In the genomic region with DNA sequence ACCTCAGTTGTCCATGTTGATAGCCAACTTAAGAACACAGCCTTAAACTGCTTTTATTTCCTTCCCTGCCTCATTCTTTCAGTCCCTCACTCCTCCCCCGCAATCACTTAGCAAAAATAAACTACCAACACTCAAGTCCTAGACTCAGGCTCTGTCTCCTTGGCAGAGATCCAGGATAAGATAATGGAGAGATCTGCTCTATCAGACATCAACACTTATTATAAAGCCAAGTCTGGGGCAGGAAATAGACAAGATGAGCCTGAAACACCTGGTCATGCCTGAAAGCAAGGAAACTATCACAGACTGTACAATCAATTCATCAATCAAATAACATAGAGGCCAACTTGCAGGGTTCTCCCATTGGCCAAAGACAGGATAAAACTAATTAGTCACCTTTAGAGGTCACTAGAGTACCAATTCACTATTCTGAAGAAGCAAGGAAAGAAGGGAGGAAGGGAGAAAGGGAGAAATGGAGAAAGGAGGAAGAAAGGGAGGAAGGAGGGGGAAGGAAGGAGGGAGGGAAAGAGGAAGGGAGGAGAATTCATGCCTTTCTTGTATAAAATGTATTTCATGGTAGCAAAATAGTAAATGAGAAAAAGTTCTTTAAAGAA, we compare ENCODE assay signal across 13 cellular contexts. TPM values are rescaled to one million over a fixed set of nuclear protein-coding genes. Genes with fewer than 3 reads are reported as not detected.
DNase-seq lines count a peak whose midpoint lies in the region; ATAC-seq and TF ChIP-seq lines count a peak whose summit lies in the region.
"Had no signal": no experiment of that assay in that cellular context is flagged by ENCODE, and none has a peak within 500 bp of the region (broad histone marks: within the 10 kb centered on the region; RNA-seq: fewer than 3 reads in every experiment).

No MANE protein-coding gene starts in this region.

- no peaks in the 10 kb centered on the region for H3K79me2 ChIP-seq in GM23338 (replicated peaks; ENCODE audit: insufficient read depth)

- no peak overlapping the region for H3K4me3 Mint-ChIP-seq in GM23338
- H3K4me3 Mint-ChIP-seq: activated B cell treated with CpG ODN at 0.5 μM for 24 hours; naive thymus-derived CD8-positive, alpha-beta T cell had no signal

- no peak overlapping the region for H2AFZ ChIP-seq in GM23338

- in situ Hi-C loops in Caki2 (cut with HindIII; ENCODE audit: low pct_unique_long_range_greater_than_20kb, low sequenced_read_pairs) = no loop called here

- no peak for TF ChIP-seq POLR2A in Peyer's patch (IDR thresholded peaks at IDR 0.05)

- no peaks in the 10 kb centered on the region for H3F3A ChIP-seq in GM23338 (replicated peaks; ENCODE audit: low read depth)

- no peaks in the 10 kb centered on the region for H3K36me3 ChIP-seq in GM23338 (ENCODE audit: insufficient read depth)
- H3K36me3 ChIP-seq in Peyer's patch = no peaks in the 10 kb centered on the region
- H3K36me3 ChIP-seq: upper lobe of left lung had no signal

- no peak overlapping the region for H3K27ac ChIP-seq in GM23338 (ENCODE audit: low read depth)
- H3K27ac ChIP-seq in Peyer's patch = no peak overlapping the region
- H3K27ac ChIP-seq: upper lobe of left lung had no signal

- H3K4me1 ChIP-seq in GM23338 (ENCODE audit: insufficient read depth) (0 out of 2 replicates have a peak, but pooled peaks cover 6% of the 10 kb centered on the region), Peyer's patch (no peaks in the 10 kb centered on the region)
- H3K4me1 ChIP-seq: upper lobe of left lung had no signal

- no peaks in the 10 kb centered on the region for H3K9me3 Mint-ChIP-seq in GM23338

- H3K4me1 Mint-ChIP-seq in GM23338 = peaks cover 14% of the 10 kb centered on the region; the same call in 2 of the 3 replicates
- H3K4me1 Mint-ChIP-seq: activated B cell treated with CpG ODN at 0.5 μM for 24 hours; naive thymus-derived CD8-positive, alpha-beta T cell had no signal

- TF ChIP-seq CTCF in GM23338 (conservative IDR thresholded peaks at IDR 0.05; ENCODE audit: low read depth in 2 of 2) (peak; percentile 56 to 62), Peyer's patch (IDR thresholded peaks at IDR 0.05) (peak in 4 of 6 experiments; percentile 17 to 54 (median 47))

- no peaks in the 10 kb centered on the region for H3K27me3 Mint-ChIP-seq in GM23338 (ENCODE audit: insufficient read depth, low read depth, poor library complexity)

- H3K27me3 ChIP-seq in GM23338 (ENCODE audit: insufficient read depth) = no peaks in the 10 kb centered on the region
- H3K27me3 ChIP-seq in Peyer's patch = no peaks in the 10 kb centered on the region
- H3K27me3 ChIP-seq: upper lobe of left lung had no signal

- H4K20me1 ChIP-seq in GM23338 (replicated peaks; ENCODE audit: insufficient read depth) = no peaks in the 10 kb centered on the region

- DNase-seq in Caki2 (ENCODE audit: low read depth) (peak; percentile 10), GM23338 (ENCODE audit: low spot score) (peak; percentile 43), Peyer's patch (no peak), iPS-NIHi7 (ENCODE audit: extremely low spot score) (peak; percentile 33), foreskin melanocyte (no peak), NCI-H526 (lab: John Stamatoyannopoulos, UW) (no peak), posterior cingulate gyrus (no peak)
- DNase-seq: activated B cell treated with CpG ODN at 0.5 μM for 24 hours, GDM1, NCI-H446, upper lobe of left lung had no signal

- no peak overlapping the region for H3K27ac Mint-ChIP-seq in GM23338
- H3K27ac Mint-ChIP-seq: activated B cell treated with CpG ODN at 0.5 μM for 24 hours had no signal

- no peak overlapping the region for H3K4me2 ChIP-seq in GM23338

- ATAC-seq in GM23338 (peak; percentile 71), GM19397 (IDR thresholded peaks at IDR 0.05; ENCODE audit: unreplicated experiment) (no peak)
- ATAC-seq: naive thymus-derived CD8-positive, alpha-beta T cell had no signal

- H3K9me3 ChIP-seq in Peyer's patch = no peaks in the 10 kb centered on the region
- H3K9me3 ChIP-seq: upper lobe of left lung had no signal

- H3K4me3 ChIP-seq in GM23338 (no peak overlapping the region), Peyer's patch (no peak overlapping the region)
- H3K4me3 ChIP-seq: upper lobe of left lung had no signal

- H3K9me2 ChIP-seq in GM23338 (ENCODE audit: insufficient read depth) = no peaks in the 10 kb centered on the region

- intact Hi-C loops in posterior cingulate gyrus (cut with DNase I) = loop anchor here (5.0 kb wide), 1 partner anchor 97 kb away; no protein-coding TSS in a partner anchor

- no peaks in the 10 kb centered on the region for H3K36me3 Mint-ChIP-seq in GM23338 (ENCODE audit: low read depth)

TF ChIP-seq in GM23338, 12 proteins besides CTCF, POLR2A, EP300 and RAD21:
- TF ChIP-seq CREB1 (CRISPR knock-in tag; IDR thresholded peaks at IDR 0.05; ENCODE audit: low read depth) (no peak), STAT1 (IDR thresholded peaks at IDR 0.05; ENCODE audit: unreplicated experiment) (no peak), ZNF114 (CRISPR knock-in tag; IDR thresholded peaks at IDR 0.05) (no peak)
- TF ChIP-seq, protein P1, sequence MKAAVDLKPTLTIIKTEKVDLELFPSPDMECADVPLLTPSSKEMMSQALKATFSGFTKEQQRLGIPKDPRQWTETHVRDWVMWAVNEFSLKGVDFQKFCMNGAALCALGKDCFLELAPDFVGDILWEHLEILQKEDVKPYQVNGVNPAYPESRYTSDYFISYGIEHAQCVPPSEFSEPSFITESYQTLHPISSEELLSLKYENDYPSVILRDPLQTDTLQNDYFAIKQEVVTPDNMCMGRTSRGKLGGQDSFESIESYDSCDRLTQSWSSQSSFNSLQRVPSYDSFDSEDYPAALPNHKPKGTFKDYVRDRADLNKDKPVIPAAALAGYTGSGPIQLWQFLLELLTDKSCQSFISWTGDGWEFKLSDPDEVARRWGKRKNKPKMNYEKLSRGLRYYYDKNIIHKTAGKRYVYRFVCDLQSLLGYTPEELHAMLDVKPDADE (IDR thresholded peaks at IDR 0.05) = no peak

RNA-seq across cellular contexts. Expression of gene HYDIN, which starts 15.6 kb away (rescaled TPM):
- 0.95 and 3.8 TPM in 2 replicates for total RNA-seq in Caki2 (2014; rRNA removed; shearing (Covaris generic); ENCODE audit: low replicate concordance)
- total RNA-seq in GM23338 (2014; rRNA removed; shearing (Covaris generic)) = 5.1 and 7.7 TPM in 2 replicates
- polyA plus RNA-seq in GM23338 (2016; fragmentation: Nextera tagmentation; extraction: Ambion mirVana) = 1.8 and 3.1 TPM in 2 replicates
- total RNA-seq in Peyer's patch = 1 to 10 TPM in 2 of 4 donors, under 1 TPM in 1, not detected in 1; 0.35 to 4.6 (median 3.3) TPM
- total RNA-seq: activated B cell treated with CpG ODN at 0.5 μM for 24 hours; naive thymus-derived CD8-positive, alpha-beta T cell had no signal
- polyA plus RNA-seq: naive thymus-derived CD8-positive, alpha-beta T cell had no signal

Comparison
In these comparisons a context has a peak if more than half of its experiments do, and no peak if none do; other contexts are left out.
1. DNase-seq: peak in Caki2 (single experiment), GM23338 (single experiment) and iPS-NIHi7 (single experiment); none in Peyer's patch (0 of 3), foreskin melanocyte (single experiment), NCI-H526 (0 of 2) and posterior cingulate gyrus (0 of 10).